In genomic region chr21:26123012-26123411, GRCh38 we compare ENCODE assay signal across 23 cellular contexts.
"Had no signal": no experiment of that assay in that cellular context is flagged by ENCODE, and none has a peak within 500 bp of the region (broad histone marks: within the 10 kb centered on the region; RNA-seq: fewer than 3 reads in every experiment).

No MANE protein-coding gene starts in this region.

- H3K4me3 ChIP-seq: gastrocnemius medialis, tibial nerve, vagina had no signal

- ATAC-seq: activated naive CD8-positive, alpha-beta T cell treated with anti-CD3 and anti-CD28 coated beads, Interleukin-2, amount 50 U/mL, for 24 hours; gastrocnemius medialis; left ventricle myocardium superior; natural killer cell treated with Interleukin-12 subunit alpha and Interleukin-12 subunit beta and Interleukin-15 and Interleukin-18, amount 100 ng/mL, for 72 hours had no signal

- H3K27me3 ChIP-seq: gastrocnemius medialis, tibial nerve, vagina had no signal

- H3K9me3 ChIP-seq: gastrocnemius medialis, tibial nerve, vagina had no signal

- H3K36me3 ChIP-seq: gastrocnemius medialis, tibial nerve, vagina had no signal

- H3K4me3 Mint-ChIP-seq: activated naive CD4-positive, alpha-beta T cell treated with anti-CD3 and anti-CD28 coated beads for 36 hours; activated naive CD8-positive, alpha-beta T cell treated with anti-CD3 and anti-CD28 coated beads, Interleukin-2, amount 50 U/mL, for 24 hours; memory B cell; natural killer cell treated with Interleukin-12 subunit alpha and Interleukin-12 subunit beta and Interleukin-15 and Interleukin-18, amount 100 ng/mL, for 72 hours; T-helper 2 cell treated with Interferon-gamma antibody and Interleukin-4, amounts not matched to agents 5 μg/mL and 100 μg/mL, for 36 hours had no signal

- H3K9me3 Mint-ChIP-seq: activated naive CD4-positive, alpha-beta T cell treated with anti-CD3 and anti-CD28 coated beads for 36 hours; activated naive CD8-positive, alpha-beta T cell treated with anti-CD3 and anti-CD28 coated beads, Interleukin-2, amount 50 U/mL, for 24 hours; memory B cell; natural killer cell treated with Interleukin-12 subunit alpha and Interleukin-12 subunit beta and Interleukin-15 and Interleukin-18, amount 100 ng/mL, for 72 hours; T-helper 2 cell treated with Interferon-gamma antibody and Interleukin-4, amounts not matched to agents 5 μg/mL and 100 μg/mL, for 36 hours had no signal

- FAIRE-seq: astrocyte, colon, small intestine had no signal

- H3K36me3 Mint-ChIP-seq: natural killer cell treated with Interleukin-12 subunit alpha and Interleukin-12 subunit beta and Interleukin-15 and Interleukin-18, amount 100 ng/mL, for 72 hours had no signal

- H3K27me3 Mint-ChIP-seq: activated naive CD8-positive, alpha-beta T cell treated with anti-CD3 and anti-CD28 coated beads, Interleukin-2, amount 50 U/mL, for 24 hours; memory B cell; natural killer cell treated with Interleukin-12 subunit alpha and Interleukin-12 subunit beta and Interleukin-15 and Interleukin-18, amount 100 ng/mL, for 72 hours had no signal

- DNase-seq: activated CD4-positive, alpha-beta T cell treated with anti-CD3 and anti-CD28 coated beads, Interleukin-2, amount 50 U/mL, for 4 hours; activated CD4-positive, CD25-positive, alpha-beta regulatory T cell treated with anti-CD3 and anti-CD28 coated beads, Interleukin-2, amount 50 U/mL, for 72 hours; activated naive CD4-positive, alpha-beta T cell treated with anti-CD3 and anti-CD28 coated beads for 36 hours; activated naive CD8-positive, alpha-beta T cell treated with anti-CD3 and anti-CD28 coated beads, Interleukin-2, amount 50 U/mL, for 24 hours; activated T-cell treated with anti-CD3 and anti-CD28 coated beads for 4 hours; caudate nucleus; gastrocnemius medialis; kidney; left ventricle myocardium superior; posterior cingulate gyrus; small intestine; stimulated activated CD4-positive, alpha-beta T cell treated with anti-CD3 and anti-CD28 coated beads, Interleukin-4, amount 100 ng/mL, for 4 hours; stimulated activated CD8-positive, alpha-beta memory T cell treated with anti-CD3 and anti-CD28 coated beads, Interleukin-4, amount 100 ng/mL, for 48 hours; stimulated activated naive CD4-positive, alpha-beta T cell treated with Interleukin-2 at 50 U/mL for 16 hours; substantia nigra; SW 1271 had no signal

- H3K27ac ChIP-seq: gastrocnemius medialis, vagina had no signal

- H3K27ac Mint-ChIP-seq: activated naive CD4-positive, alpha-beta T cell treated with anti-CD3 and anti-CD28 coated beads for 36 hours; activated naive CD8-positive, alpha-beta T cell treated with anti-CD3 and anti-CD28 coated beads, Interleukin-2, amount 50 U/mL, for 24 hours; memory B cell; natural killer cell treated with Interleukin-12 subunit alpha and Interleukin-12 subunit beta and Interleukin-15 and Interleukin-18, amount 100 ng/mL, for 72 hours; T-helper 2 cell treated with Interferon-gamma antibody and Interleukin-4, amounts not matched to agents 5 μg/mL and 100 μg/mL, for 36 hours had no signal
